In the genomic region with DNA sequence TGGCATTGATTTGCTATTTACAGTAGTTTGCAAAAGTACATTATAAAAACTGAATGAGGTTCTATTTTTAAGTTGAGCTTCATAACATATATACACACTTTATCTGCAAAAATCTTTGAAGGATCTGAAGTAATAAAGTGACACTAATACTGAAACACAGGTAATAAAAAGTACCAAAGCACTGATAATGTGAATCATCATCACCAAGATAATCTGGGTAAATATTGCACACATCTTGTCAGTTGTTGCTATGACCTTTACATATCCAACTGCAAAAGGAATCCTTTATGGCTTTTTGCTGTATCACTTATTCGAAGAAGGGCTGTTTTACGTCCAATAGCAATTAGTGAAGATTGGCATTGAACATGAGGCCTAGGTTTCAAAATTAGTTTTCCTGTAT, we compare ENCODE assay signal across 35 cellular contexts. TPM values are rescaled to one million over a fixed set of nuclear protein-coding genes. Genes with fewer than 3 reads are reported as not detected.
"Had no signal": no experiment of that assay in that cellular context is flagged by ENCODE, and none has a peak within 500 bp of the region (broad histone marks: within the 10 kb centered on the region; RNA-seq: fewer than 3 reads in every experiment).

No MANE protein-coding gene starts in this region.

- H3K36me3 ChIP-seq: brain microvascular endothelial cell, cardiac muscle cell, MG63, Peyer's patch, SJSA1, WERI-Rb-1 had no signal

- H3K27ac ChIP-seq: brain microvascular endothelial cell, cardiac muscle cell, Peyer's patch, SJSA1, WERI-Rb-1 had no signal

- ATAC-seq: activated CD8-positive, alpha-beta T cell treated with anti-CD3 and anti-CD28 coated beads for 36 hours; activated T-cell treated with anti-CD3 and anti-CD28 coated beads, Interleukin-2, amount 50 U/mL, for 72 hours; activated T-helper 17 cell treated with anti-CD3 and anti-CD28 coated beads, Interleukin-2, amount 50 U/mL, for 72 hours had no signal

- H3K9me3 ChIP-seq: MG63, Peyer's patch, SJSA1 had no signal

- H3K4me1 ChIP-seq: Peyer's patch had no signal

- H3K4me3 ChIP-seq: cardiac muscle cell, MG63, Peyer's patch, SJSA1 had no signal

- H3K27me3 ChIP-seq: brain microvascular endothelial cell, cardiac muscle cell, MG63, Peyer's patch, SJSA1 had no signal

- DNase-seq: activated CD4-positive, alpha-beta T cell treated with anti-CD3 and anti-CD28 coated beads, Interleukin-2, amount 10 ng/mL, durations not matched to agents 24 days and 14 days; activated CD4-positive, alpha-beta T cell treated with anti-CD3 and anti-CD28 coated beads, Interleukin-2, amount 50 U/mL, for 4 hours; activated CD8-positive, alpha-beta T cell treated with anti-CD3 and anti-CD28 coated beads for 36 hours; activated effector memory CD4-positive, alpha-beta T cell treated with anti-CD3 and anti-CD28 coated beads, Interleukin-2, amount 50 U/mL, for 16 hours; activated naive CD4-positive, alpha-beta T cell; activated naive CD4-positive, alpha-beta T cell treated with anti-CD3 and anti-CD28 coated beads, Interleukin-2, amount 50 U/mL, for 16 hours; activated naive CD8-positive, alpha-beta T cell treated with anti-CD3 and anti-CD28 coated beads for 36 hours; activated T-cell treated with anti-CD3 and anti-CD28 coated beads, Interleukin-2, amount 50 U/mL, for 1 hour; activated T-cell treated with anti-CD3 and anti-CD28 coated beads, Interleukin-2, amount 50 U/mL, for 72 hours; amniotic stem cell; aorta; brain microvascular endothelial cell; Kasumi-1; KG1; MG63; NCI-H1048; NCI-H1105 treated with DMSO at 0.1 percent for 48 hours; NCI-H1436; NCI-H1694; NCI-H2081 treated with DMSO at 0.1 percent for 48 hours; NCI-H2171 treated with DMSO at 0.1 percent for 48 hours; NCI-H226; NCI-H510A; NCI-H526; Peyer's patch; RPMI8226; SHP77 treated with DMSO at 0.1 percent for 48 hours; T1000; WERI-Rb-1 had no signal

RNA-seq across cellular contexts. Expression of a gene that starts 59.3 kb away (rescaled TPM):
- total RNA-seq: activated CD4-positive, alpha-beta T cell treated with anti-CD3 and anti-CD28 coated beads, Interleukin-2, amount 10 ng/mL, durations not matched to agents 24 days and 14 days; activated naive CD8-positive, alpha-beta T cell treated with anti-CD3 and anti-CD28 coated beads for 36 hours; activated T-helper 17 cell treated with anti-CD3 and anti-CD28 coated beads, Interleukin-2, amount 50 U/mL, for 72 hours; aorta; cardiac muscle cell; chondrocyte; Peyer's patch; SJSA1; T-helper 1 cell treated with Interleukin-12 subunit alpha and Interleukin-12 subunit beta and Interleukin-4 antibody, amounts not matched to agents 30 ng/mL and 1 ng/mL, for 36 hours; T-helper 2 cell treated with Interferon-gamma antibody and Interleukin-4, amounts not matched to agents 100 ng/mL and 5 ng/mL, for 36 hours had no signal
- polyA plus RNA-seq: aorta had no signal
